1 cellular context compared by ENCODE assay signal in the genomic region with DNA sequence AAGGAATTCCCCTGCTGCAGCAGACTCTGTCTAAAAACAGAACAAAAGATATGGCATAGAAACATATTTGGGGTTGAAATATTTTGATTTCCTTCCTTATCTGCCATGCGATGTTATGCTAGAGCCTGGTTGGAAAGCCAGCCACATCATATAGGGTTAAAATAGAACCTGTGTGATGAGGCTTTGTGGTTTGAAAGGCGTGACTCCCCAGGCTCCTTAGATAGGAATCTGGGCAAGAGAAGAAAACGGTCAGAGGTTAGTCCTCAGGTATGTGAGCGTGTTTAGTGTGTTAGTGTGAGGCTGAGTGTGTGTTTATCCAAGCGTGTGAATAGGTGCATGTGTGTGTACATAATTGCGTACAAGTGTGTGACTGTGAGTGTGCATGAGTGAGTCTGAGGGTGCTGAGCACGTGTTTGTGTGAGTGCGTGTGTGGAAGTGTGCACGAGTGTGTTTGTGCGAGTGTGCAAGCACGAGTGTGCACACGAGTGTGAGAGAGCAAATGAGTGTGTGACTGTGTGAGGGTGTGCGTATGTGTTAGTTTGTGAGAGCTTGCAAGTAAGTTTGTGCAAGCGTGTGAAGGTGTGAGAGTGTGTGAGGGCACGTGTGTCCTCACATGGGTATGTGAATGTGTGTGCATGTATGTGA.
TF ChIP-seq lines count a peak whose summit lies in the region.

No MANE protein-coding gene starts in this region.

TF ChIP-seq in K562, 482 proteins besides CTCF, POLR2A, EP300 and RAD21 (continued from another document):
- TF ChIP-seq CREB1 (IDR thresholded peaks at IDR 0.05) (no peak), CREB1 (CRISPR knock-in tag; IDR thresholded peaks at IDR 0.05) (peak; percentile 23; the same call in 1 of the 2 replicates), TSC22D4 (tag; IDR thresholded peaks at IDR 0.05) (0 out of 2 replicates have a peak, but pooled peaks have one; percentile 12), CHD7 (IDR thresholded peaks at IDR 0.05; ENCODE audit: low read depth, low read length) (no peak), EZH2 (IDR thresholded peaks at IDR 0.05; ENCODE audit: borderline replicate concordance, low read depth, low read length) (0 out of 2 replicates have a peak, but pooled peaks have one; percentile 45)
- TF ChIP-seq, protein P1, sequence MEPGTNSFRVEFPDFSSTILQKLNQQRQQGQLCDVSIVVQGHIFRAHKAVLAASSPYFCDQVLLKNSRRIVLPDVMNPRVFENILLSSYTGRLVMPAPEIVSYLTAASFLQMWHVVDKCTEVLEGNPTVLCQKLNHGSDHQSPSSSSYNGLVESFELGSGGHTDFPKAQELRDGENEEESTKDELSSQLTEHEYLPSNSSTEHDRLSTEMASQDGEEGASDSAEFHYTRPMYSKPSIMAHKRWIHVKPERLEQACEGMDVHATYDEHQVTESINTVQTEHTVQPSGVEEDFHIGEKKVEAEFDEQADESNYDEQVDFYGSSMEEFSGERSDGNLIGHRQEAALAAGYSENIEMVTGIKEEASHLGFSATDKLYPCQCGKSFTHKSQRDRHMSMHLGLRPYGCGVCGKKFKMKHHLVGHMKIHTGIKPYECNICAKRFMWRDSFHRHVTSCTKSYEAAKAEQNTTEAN (CRISPR knock-in tag; IDR thresholded peaks at IDR 0.05), result peak; percentile 92; the same call in 1 of the 2 replicates
